ENCODE assay signal across 21 cellular contexts in genomic region chr5:67361932-67362729, GRCh38.
DNase-seq lines count a peak whose midpoint lies in the region; TF ChIP-seq lines count a peak whose summit lies in the region.
"Had no signal": no experiment of that assay in that cellular context is flagged by ENCODE, and none has a peak within 500 bp of the region (broad histone marks: within the 10 kb centered on the region; RNA-seq: fewer than 3 reads in every experiment).

No MANE protein-coding gene starts in this region.

- DNase-seq in MCF 10A (ENCODE audit: unreplicated experiment) = peak; percentile 69
- DNase-seq in breast epithelium (ENCODE audit: low spot score in 2 of 2) = no peak
- DNase-seq in epithelial cell of proximal tubule (ENCODE audit: low read depth) = peak; percentile 13
- peak; percentile 35 for DNase-seq in kidney tubule cell (ENCODE audit: low spot score)
- DNase-seq in UCSD-AML1 (lab: John Stamatoyannopoulos, UW; ENCODE audit: unreplicated experiment) = no peak
- DNase-seq in endodermal cell = no peak
- no peak for DNase-seq in activated CD4-positive, alpha-beta T cell treated with anti-CD3 and anti-CD28 coated beads, Interleukin-2, amount 10 ng/mL, durations not matched to agents 24 days and 14 days
- DNase-seq in SW480 (ENCODE audit: low spot score) = no peak
- DNase-seq: activated CD4-positive, alpha-beta T cell treated with anti-CD3 and anti-CD28 coated beads, Interleukin-2, amount 50 U/mL, for 48 hours; activated naive CD4-positive, alpha-beta T cell; anterior cingulate cortex; colonic mucosa; NCI-H2029; NCI-H446 treated with DMSO at 0.1 percent for 48 hours; retina; stimulated activated CD4-positive, alpha-beta T cell treated with anti-CD3 and anti-CD28 coated beads, Interleukin-15, amount 100 ng/mL, for 24 hours; trophoblast cell had no signal

- TF ChIP-seq CTCF in MCF 10A (IDR thresholded peaks at IDR 0.05; ENCODE audit: unreplicated experiment) = no peak
- TF ChIP-seq CTCF in breast epithelium (IDR thresholded peaks at IDR 0.05) = no peak
- no peak for TF ChIP-seq CTCF in epithelial cell of proximal tubule (conservative IDR thresholded peaks at IDR 0.05; ENCODE audit: low read depth, low read length)
- no peak for TF ChIP-seq CTCF in endodermal cell (conservative IDR thresholded peaks at IDR 0.05)

- H3K4me1 ChIP-seq in breast epithelium (no peaks in the 10 kb centered on the region), endodermal cell (ENCODE audit: control insufficient read depth, insufficient read depth, low read length) (no peaks in the 10 kb centered on the region)
- H3K4me1 ChIP-seq: colonic mucosa had no signal

- no peak for TF ChIP-seq POLR2A in breast epithelium (IDR thresholded peaks at IDR 0.05)

- H3K27me3 ChIP-seq in breast epithelium = no peaks in the 10 kb centered on the region
- no peaks in the 10 kb centered on the region for H3K27me3 ChIP-seq in endodermal cell (ENCODE audit: control insufficient read depth, insufficient read depth, low read length, poor library complexity, severe bottlenecking)
- H3K27me3 ChIP-seq: BLaER1 treated with 17β-estradiol and CSF1 and Interleukin-3, amounts not matched to agents 10 nM and 100 nM; colonic mucosa; neutrophil had no signal

- POLR2A ChIA-PET in MCF 10A (lab: Yijun Ruan, JAX) = no interaction called here

- 95 to 97% methylated on average over 5 to 6 of the region's 6 CpGs for WGBS in endodermal cell (ENCODE audit: insufficient coverage in 1 of 2, insufficient read length in 1 of 2), 2 experiments

- H3K4me3 Mint-ChIP-seq in MCF 10A (ENCODE audit: unreplicated experiment) (no peak overlapping the region), endodermal cell (no peak overlapping the region)
- H3K4me3 Mint-ChIP-seq in activated CD4-positive, alpha-beta T cell treated with anti-CD3 and anti-CD28 coated beads, Interleukin-2, amount 10 ng/mL, durations not matched to agents 24 days and 14 days = no peak overlapping the region
- H3K4me3 Mint-ChIP-seq: stimulated activated memory B cell treated with anti-CD40 and anti-IgM and Interleukin-4, amounts not matched to agents 10 μg/mL and 1 μg/mL and 100 μg/mL, for 72 hours had no signal

- H3K9ac ChIP-seq in endodermal cell (ENCODE audit: extremely low read depth, low read length, poor library complexity, severe bottlenecking) = no peak overlapping the region
- H3K9ac ChIP-seq: BLaER1 treated with 17β-estradiol and CSF1 and Interleukin-3, amounts not matched to agents 10 nM and 100 nM had no signal

- H3K36me3 ChIP-seq in breast epithelium (no peaks in the 10 kb centered on the region), endodermal cell (ENCODE audit: control insufficient read depth, insufficient read depth, low read length) (no peaks in the 10 kb centered on the region)
- H3K36me3 ChIP-seq: BLaER1 treated with 17β-estradiol and CSF1 and Interleukin-3, amounts not matched to agents 10 nM and 100 nM; colonic mucosa; neutrophil had no signal

- H3K9me3 Mint-ChIP-seq in MCF 10A (ENCODE audit: unreplicated experiment) (peaks cover 15% of the 10 kb centered on the region), endodermal cell (no peaks in the 10 kb centered on the region)
- H3K9me3 Mint-ChIP-seq in activated CD4-positive, alpha-beta T cell treated with anti-CD3 and anti-CD28 coated beads, Interleukin-2, amount 10 ng/mL, durations not matched to agents 24 days and 14 days = peaks cover 5% of the 10 kb centered on the region
- H3K9me3 Mint-ChIP-seq: stimulated activated memory B cell treated with anti-CD40 and anti-IgM and Interleukin-4, amounts not matched to agents 10 μg/mL and 1 μg/mL and 100 μg/mL, for 72 hours had no signal

- H3K4me3 ChIP-seq in breast epithelium (peak overlapping the region in 1 of 3 donors; percentile 4), epithelial cell of proximal tubule (ENCODE audit: low read depth, low read length) (no peak overlapping the region), endodermal cell (ENCODE audit: low read length) (no peak overlapping the region)
- H3K4me3 ChIP-seq: BLaER1 treated with 17β-estradiol and CSF1 and Interleukin-3, amounts not matched to agents 10 nM and 100 nM; colonic mucosa had no signal

- no TSS peak for BruUV-seq in MCF 10A (replicated peaks; lab: Mats Ljungman, UMichigan)

- H3K9me3 ChIP-seq in breast epithelium = no peaks in the 10 kb centered on the region
- H3K9me3 ChIP-seq in endodermal cell (ENCODE audit: control insufficient read depth, low read length) = no peaks in the 10 kb centered on the region
- H3K9me3 ChIP-seq: BLaER1 treated with 17β-estradiol and CSF1 and Interleukin-3, amounts not matched to agents 10 nM and 100 nM; colonic mucosa; neutrophil had no signal

- H3K27me3 Mint-ChIP-seq in MCF 10A (ENCODE audit: insufficient read depth, unreplicated experiment) (no peaks in the 10 kb centered on the region), endodermal cell (ENCODE audit: insufficient read depth) (peaks cover 2% of the 10 kb centered on the region)
- peaks cover 2% of the 10 kb centered on the region for H3K27me3 Mint-ChIP-seq in activated CD4-positive, alpha-beta T cell treated with anti-CD3 and anti-CD28 coated beads, Interleukin-2, amount 10 ng/mL, durations not matched to agents 24 days and 14 days

- intact Hi-C loops in MCF 10A (cut with micrococcal nuclease) (no loop called here), breast epithelium (cut with DNase I; ENCODE audit: low total_unique reads) (loop anchor here (2.0 kb wide), 1 partner anchor 63 kb away; no protein-coding TSS in a partner anchor)
- intact Hi-C loops in activated CD4-positive, alpha-beta T cell treated with anti-CD3 and anti-CD28 coated beads, Interleukin-2, amount 10 ng/mL, durations not matched to agents 24 days and 14 days (cut with micrococcal nuclease) = no loop called here

- H3K36me3 Mint-ChIP-seq in MCF 10A (ENCODE audit: insufficient read depth, unreplicated experiment) = no peaks in the 10 kb centered on the region
- H3K36me3 Mint-ChIP-seq in endodermal cell (ENCODE audit: low read depth) = no peaks in the 10 kb centered on the region
- H3K36me3 Mint-ChIP-seq in activated CD4-positive, alpha-beta T cell treated with anti-CD3 and anti-CD28 coated beads, Interleukin-2, amount 10 ng/mL, durations not matched to agents 24 days and 14 days (ENCODE audit: low read depth) = no peaks in the 10 kb centered on the region
- H3K36me3 Mint-ChIP-seq: stimulated activated memory B cell treated with anti-CD40 and anti-IgM and Interleukin-4, amounts not matched to agents 10 μg/mL and 1 μg/mL and 100 μg/mL, for 72 hours had no signal

- H3K27ac ChIP-seq in breast epithelium (no peak overlapping the region), endodermal cell (ENCODE audit: low read depth, low read length) (no peak overlapping the region)
- H3K27ac ChIP-seq: 22Rv1; BLaER1 treated with 17β-estradiol and CSF1 and Interleukin-3, amounts not matched to agents 10 nM and 100 nM; colonic mucosa; neutrophil had no signal

- CTCF ChIA-PET in MCF 10A (lab: Yijun Ruan, JAX) = interaction anchor here (0.8 kb wide), 1 partner anchor 56 kb away, joined by 4 read pairs; no protein-coding TSS in a partner anchor

- peaks cover 29% of the 10 kb centered on the region for H3K4me1 Mint-ChIP-seq in MCF 10A (ENCODE audit: insufficient read depth, unreplicated experiment)
- peaks cover 9% of the 10 kb centered on the region for H3K4me1 Mint-ChIP-seq in endodermal cell
- peaks cover 7% of the 10 kb centered on the region for H3K4me1 Mint-ChIP-seq in activated CD4-positive, alpha-beta T cell treated with anti-CD3 and anti-CD28 coated beads, Interleukin-2, amount 10 ng/mL, durations not matched to agents 24 days and 14 days

- H3K27ac Mint-ChIP-seq in MCF 10A (ENCODE audit: low read depth, unreplicated experiment) (peak overlapping the region; percentile 72), endodermal cell (no peak overlapping the region)
- no peak overlapping the region for H3K27ac Mint-ChIP-seq in activated CD4-positive, alpha-beta T cell treated with anti-CD3 and anti-CD28 coated beads, Interleukin-2, amount 10 ng/mL, durations not matched to agents 24 days and 14 days
- H3K27ac Mint-ChIP-seq: stimulated activated memory B cell treated with anti-CD40 and anti-IgM and Interleukin-4, amounts not matched to agents 10 μg/mL and 1 μg/mL and 100 μg/mL, for 72 hours had no signal

Comparison
In these comparisons a context has a peak if more than half of its experiments do, and no peak if none do; other contexts are left out.
1. DNase-seq: peak in MCF 10A (single experiment), epithelial cell of proximal tubule (single experiment) and kidney tubule cell (single experiment); none in breast epithelium (0 of 2), UCSD-AML1 (single experiment), endodermal cell (single experiment), activated CD4-positive, alpha-beta T cell treated with anti-CD3 and anti-CD28 coated beads, Interleukin-2, amount 10 ng/mL, durations not matched to agents 24 days and 14 days (single experiment) and SW480 (single experiment).